Comparison of ENCODE assay signal across 9 cellular contexts in genomic region chr7:10704653-10705052, GRCh38.
"Had no signal": no experiment of that assay in that cellular context is flagged by ENCODE, and none has a peak within 500 bp of the region (broad histone marks: within the 10 kb centered on the region; RNA-seq: fewer than 3 reads in every experiment).

No MANE protein-coding gene starts in this region.

- H3K4me3 ChIP-seq: GM23248, GM23338, HAP-1 had no signal

- H2AFZ ChIP-seq: GM23248, GM23338 had no signal

- DNase-seq: GM23248, GOT3, H7, H9, HCEC 1CT, HFFc6 had no signal

- ATAC-seq: GM23338, HCT116 had no signal

- H3K9ac ChIP-seq: GM23248 had no signal

- H3K27ac ChIP-seq: GM23248 had no signal

- H3K36me3 ChIP-seq: HAP-1 had no signal

- H3K4me2 ChIP-seq: GM23338 had no signal
